Comparison of ENCODE assay signal across 22 cellular contexts in genomic region chr2:26705126-26705525, GRCh38. TPM values are rescaled to one million over a fixed set of nuclear protein-coding genes. Genes with fewer than 3 reads are reported as not detected.
"Had no signal": no experiment of that assay in that cellular context is flagged by ENCODE, and none has a peak within 500 bp of the region (broad histone marks: within the 10 kb centered on the region; RNA-seq: fewer than 3 reads in every experiment).

No MANE protein-coding gene starts in this region.

- DNase-seq: activated naive CD4-positive, alpha-beta T cell; activated T-cell treated with anti-CD3 and anti-CD28 coated beads, Interleukin-2, amount 50 U/mL, for 24 hours; amygdala; body of pancreas; dermis blood vessel endothelial cell; effector CD8-positive, alpha-beta T cell; erythroblast; immature natural killer cell; stimulated activated CD4-positive, alpha-beta T cell treated with anti-CD3 and anti-CD28 coated beads, Interleukin-12 subunit alpha, Interleukin-12 subunit beta, amount 100 ng/mL, for 4 hours; stimulated activated CD4-positive, alpha-beta T cell treated with anti-CD3 and anti-CD28 coated beads, Interleukin-4, amount 100 ng/mL, for 4 hours; stimulated activated naive CD8-positive, alpha-beta T cell treated with anti-CD3 and anti-CD28 coated beads, Interleukin-15, Interleukin-2, amounts not matched to agents 100 U/mL and 50 U/mL, for 24 hours; T-helper 1 cell; trophoblast cell had no signal

- H3K4me3 ChIP-seq: body of pancreas, cardiac muscle cell, vagina had no signal

- H3K4me1 Mint-ChIP-seq: activated T-helper 17 cell treated with anti-CD3 and anti-CD28 coated beads, Interleukin-2, amount 50 U/mL, for 72 hours had no signal

- H3K36me3 ChIP-seq: cardiac muscle cell, neutrophil, vagina had no signal

- H3K27ac ChIP-seq: neutrophil, parathyroid adenoma had no signal

- H3K9me3 ChIP-seq: body of pancreas, neutrophil, vagina had no signal

- H3K27ac Mint-ChIP-seq: activated naive CD8-positive, alpha-beta T cell; activated T-cell treated with anti-CD3 and anti-CD28 coated beads, Interleukin-2, amount 50 U/mL, for 24 hours; activated T-helper 17 cell treated with anti-CD3 and anti-CD28 coated beads, Interleukin-2, amount 50 U/mL, for 72 hours; immature natural killer cell; nephron had no signal

- H3K9me3 Mint-ChIP-seq: activated T-cell treated with anti-CD3 and anti-CD28 coated beads, Interleukin-2, amount 50 U/mL, for 24 hours; activated T-helper 17 cell treated with anti-CD3 and anti-CD28 coated beads, Interleukin-2, amount 50 U/mL, for 72 hours; nephron had no signal

- ATAC-seq: activated T-helper 17 cell treated with anti-CD3 and anti-CD28 coated beads, Interleukin-2, amount 50 U/mL, for 72 hours; body of pancreas; left lobe of liver; stimulated activated naive CD8-positive, alpha-beta T cell treated with anti-CD3 and anti-CD28 coated beads, Interleukin-15, Interleukin-2, amounts not matched to agents 100 U/mL and 50 U/mL, for 24 hours had no signal

- H3K4me3 Mint-ChIP-seq: activated naive CD8-positive, alpha-beta T cell; activated T-cell treated with anti-CD3 and anti-CD28 coated beads, Interleukin-2, amount 50 U/mL, for 24 hours; activated T-helper 17 cell treated with anti-CD3 and anti-CD28 coated beads, Interleukin-2, amount 50 U/mL, for 72 hours; immature natural killer cell; nephron had no signal

- H3K9ac ChIP-seq: parathyroid adenoma had no signal

- H2AFZ ChIP-seq: parathyroid adenoma had no signal

- H3K36me3 Mint-ChIP-seq: activated naive CD8-positive, alpha-beta T cell; immature natural killer cell had no signal

- H3K27me3 ChIP-seq: body of pancreas, cardiac muscle cell, vagina had no signal

RNA-seq across cellular contexts. Expression of gene KCNK3, which starts 12.6 kb away (rescaled TPM):
- total RNA-seq: activated T-helper 17 cell treated with anti-CD3 and anti-CD28 coated beads, Interleukin-2, amount 50 U/mL, for 72 hours had no signal
- polyA plus RNA-seq: fibroblast of lung, immature natural killer cell had no signal
